Comparison of ENCODE assay signal across 23 cellular contexts in the genomic region with DNA sequence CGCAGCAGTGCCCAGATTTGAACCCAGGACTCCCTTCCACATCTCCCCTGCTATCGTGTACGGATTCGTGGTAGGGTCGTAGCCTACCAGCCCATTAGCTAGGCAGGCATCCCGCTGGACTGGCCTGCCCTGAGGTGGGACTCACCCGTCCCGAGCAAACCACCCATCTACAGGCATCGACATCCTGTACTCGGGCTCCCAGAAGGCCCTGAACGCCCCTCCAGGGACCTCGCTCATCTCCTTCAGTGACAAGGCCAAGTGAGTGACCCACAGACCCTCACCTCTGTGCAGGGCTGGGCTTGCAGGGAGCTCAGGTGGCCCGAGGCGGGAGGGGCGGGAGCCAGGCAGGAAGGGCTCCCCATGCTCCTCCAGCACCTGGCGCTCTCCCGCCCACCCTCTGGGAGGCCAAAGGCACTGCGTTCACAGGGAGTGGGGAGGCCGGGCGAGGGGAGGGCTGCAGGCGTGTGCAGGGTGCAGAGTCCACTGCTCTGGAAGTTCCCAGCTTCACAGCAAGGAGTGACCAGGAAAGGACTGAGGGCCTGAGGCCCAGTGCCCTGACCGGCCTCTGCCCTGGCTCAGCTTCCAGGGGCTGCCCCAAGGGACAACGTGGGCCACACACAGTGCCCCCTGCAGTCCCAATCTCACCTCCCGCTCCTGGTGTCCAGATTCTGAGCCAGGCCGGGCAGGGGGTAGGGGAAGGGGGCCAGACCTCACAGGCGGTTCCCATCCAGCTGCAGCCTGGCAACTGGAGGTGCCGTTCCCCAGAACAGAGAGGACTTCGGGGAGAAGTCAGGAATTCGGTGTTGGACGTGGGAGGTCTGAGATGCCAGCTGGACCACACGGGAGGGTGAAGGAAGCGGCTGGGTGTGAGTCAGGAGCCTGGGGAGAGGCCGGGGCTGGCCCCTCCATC. TPM values are rescaled to one million over a fixed set of nuclear protein-coding genes. Genes with fewer than 3 reads are reported as not detected.
DNase-seq lines count a peak whose midpoint lies in the region; ATAC-seq and TF ChIP-seq lines count a peak whose summit lies in the region.
"Had no signal": no experiment of that assay in that cellular context is flagged by ENCODE, and none has a peak within 500 bp of the region (broad histone marks: within the 10 kb centered on the region; RNA-seq: fewer than 3 reads in every experiment).

No MANE protein-coding gene starts in this region.

- no peaks in the 10 kb centered on the region for H3K9me3 ChIP-seq in left lung
- no peaks in the 10 kb centered on the region for H3K9me3 ChIP-seq in testis
- H3K9me3 ChIP-seq: HAP-1, uterus had no signal

- no peaks in the 10 kb centered on the region for H3K9me3 Mint-ChIP-seq in activated naive CD4-positive, alpha-beta T cell treated with anti-CD3 and anti-CD28 coated beads for 36 hours
- H3K9me3 Mint-ChIP-seq: naive thymus-derived CD4-positive, alpha-beta T cell; stimulated activated memory B cell treated with anti-CD40 and anti-IgM and Interleukin-4, amounts not matched to agents 10 μg/mL and 1 μg/mL and 100 μg/mL, for 72 hours had no signal

- no peak for TF ChIP-seq CTCF in left lung (IDR thresholded peaks at IDR 0.05)
- no peak for TF ChIP-seq CTCF in testis (IDR thresholded peaks at IDR 0.05)
- TF ChIP-seq CTCF in RWPE1 (conservative IDR thresholded peaks at IDR 0.05; ENCODE audit: low read depth), result no peak

- ATAC-seq in left lung, result no peak
- ATAC-seq: naive thymus-derived CD4-positive, alpha-beta T cell; stimulated activated memory B cell treated with anti-CD40 and anti-IgM and Interleukin-4, amounts not matched to agents 10 μg/mL and 1 μg/mL and 100 μg/mL, for 72 hours had no signal

- no peak for TF ChIP-seq POLR2A in testis (IDR thresholded peaks at IDR 0.05)

- H3K27ac ChIP-seq in left lung (no peak overlapping the region), testis (no peak overlapping the region), RWPE1 (no peak overlapping the region)
- H3K27ac ChIP-seq: uterus had no signal

- H3K4me3 Mint-ChIP-seq in activated naive CD4-positive, alpha-beta T cell treated with anti-CD3 and anti-CD28 coated beads for 36 hours, result no peak overlapping the region
- H3K4me3 Mint-ChIP-seq: naive thymus-derived CD4-positive, alpha-beta T cell; stimulated activated memory B cell treated with anti-CD40 and anti-IgM and Interleukin-4, amounts not matched to agents 10 μg/mL and 1 μg/mL and 100 μg/mL, for 72 hours had no signal

- no peak overlapping the region for H3K27ac Mint-ChIP-seq in activated naive CD4-positive, alpha-beta T cell treated with anti-CD3 and anti-CD28 coated beads for 36 hours
- H3K27ac Mint-ChIP-seq: naive thymus-derived CD4-positive, alpha-beta T cell; stimulated activated memory B cell treated with anti-CD40 and anti-IgM and Interleukin-4, amounts not matched to agents 10 μg/mL and 1 μg/mL and 100 μg/mL, for 72 hours had no signal

- peak; percentile 19 for DNase-seq in NCI-H748 (lab: John Stamatoyannopoulos, UW; ENCODE audit: unreplicated experiment)
- no peak for DNase-seq in NCI-H748 treated with DMSO at 0.1 percent for 48 hours (lab: John Stamatoyannopoulos, UW)
- DNase-seq in RPMI7951 (ENCODE audit: low read depth), result peak; percentile 67
- DNase-seq in left lung, result peak; percentile 28 to 69
- peak; percentile 23 for DNase-seq in testis
- no peak for DNase-seq in RWPE1 (ENCODE audit: low spot score)
- DNase-seq in activated naive CD4-positive, alpha-beta T cell treated with anti-CD3 and anti-CD28 coated beads for 36 hours, result no peak
- DNase-seq in SW480 (ENCODE audit: low spot score), result no peak
- DNase-seq: activated CD4-positive, alpha-beta T cell treated with anti-CD3 and anti-CD28 coated beads for 48 hours; activated T-cell treated with anti-CD3 and anti-CD28 coated beads, Interleukin-2, amount 50 U/mL, for 48 hours; cortex of kidney; Karpas-422; kidney glomerular epithelial cell; naive thymus-derived CD4-positive, alpha-beta T cell; NCI-H187 treated with DMSO at 0.1 percent for 48 hours; NCI-H774; retina had no signal

- intact Hi-C loops in left lung (cut with DNase I), result no loop called here
- intact Hi-C loops in testis (cut with DNase I; ENCODE audit: low total_unique reads), result no loop called here
- intact Hi-C loops in activated naive CD4-positive, alpha-beta T cell treated with anti-CD3 and anti-CD28 coated beads for 36 hours (cut with micrococcal nuclease), result no loop called here

- 66 to 69% methylated on average over 16 to 29 of the region's 33 CpGs for WGBS in testis, 2 donors

- POLR2A ChIA-PET in RWPE1 (lab: Yijun Ruan, JAX; ENCODE audit: low non-redundant PET), result no interaction called here

- H3K4me3 ChIP-seq in left lung, result no peak overlapping the region
- no peak overlapping the region for H3K4me3 ChIP-seq in testis
- H3K4me3 ChIP-seq: HAP-1, uterus had no signal

- H3K4me1 ChIP-seq in left lung, result no peaks in the 10 kb centered on the region
- H3K4me1 ChIP-seq in testis, result peaks cover 10% of the 10 kb centered on the region
- H3K4me1 ChIP-seq: HAP-1, uterus had no signal

- no peaks in the 10 kb centered on the region for H3K36me3 Mint-ChIP-seq in activated naive CD4-positive, alpha-beta T cell treated with anti-CD3 and anti-CD28 coated beads for 36 hours (ENCODE audit: low read depth)
- H3K36me3 Mint-ChIP-seq: naive thymus-derived CD4-positive, alpha-beta T cell; stimulated activated memory B cell treated with anti-CD40 and anti-IgM and Interleukin-4, amounts not matched to agents 10 μg/mL and 1 μg/mL and 100 μg/mL, for 72 hours had no signal

- no peaks in the 10 kb centered on the region for H3K4me1 Mint-ChIP-seq in activated naive CD4-positive, alpha-beta T cell treated with anti-CD3 and anti-CD28 coated beads for 36 hours (ENCODE audit: low read depth)
- H3K4me1 Mint-ChIP-seq: naive thymus-derived CD4-positive, alpha-beta T cell; stimulated activated memory B cell treated with anti-CD40 and anti-IgM and Interleukin-4, amounts not matched to agents 10 μg/mL and 1 μg/mL and 100 μg/mL, for 72 hours had no signal

- CTCF ChIA-PET in RWPE1 (lab: Yijun Ruan, JAX), result interaction anchor here (0.6 to 1.1 kb wide), 2 partner anchors 33 to 88 kb away, joined by 3 read pairs; no protein-coding TSS in a partner anchor
- CTCF ChIA-PET in activated naive CD4-positive, alpha-beta T cell treated with anti-CD3 and anti-CD28 coated beads for 36 hours (lab: Charles Lee), result interaction anchor here (0.6 kb wide), 1 partner anchor 634 kb away, joined by 3 read pairs; no protein-coding TSS in a partner anchor

- no peaks in the 10 kb centered on the region for H3K27me3 Mint-ChIP-seq in activated naive CD4-positive, alpha-beta T cell treated with anti-CD3 and anti-CD28 coated beads for 36 hours (ENCODE audit: low read depth)
- H3K27me3 Mint-ChIP-seq: naive thymus-derived CD4-positive, alpha-beta T cell had no signal

- no peaks in the 10 kb centered on the region for H3K36me3 ChIP-seq in left lung
- H3K36me3 ChIP-seq in testis (ENCODE audit: low read depth, missing control alignments), result no peaks in the 10 kb centered on the region
- H3K36me3 ChIP-seq: HAP-1, uterus had no signal

- H3K27me3 ChIP-seq in left lung (no peaks in the 10 kb centered on the region), testis (no peaks in the 10 kb centered on the region)
- H3K27me3 ChIP-seq: uterus had no signal

RNA-seq across cellular contexts. Expression of gene AGXT, which starts 5.4 kb away (rescaled TPM):
- total RNA-seq in RPMI7951 (2014; rRNA removed; shearing (Covaris generic)), result 0.10 and 0.24 TPM in 2 replicates
- total RNA-seq in left lung, result not detected
- under 1 TPM in 1 of 2 donors, not detected in 1; 0.24 TPM for total RNA-seq in testis
- 0.51 TPM for polyA plus RNA-seq in testis (ENCODE audit: insufficient read depth, low read depth, low replicate concordance)
- total RNA-seq in activated naive CD4-positive, alpha-beta T cell treated with anti-CD3 and anti-CD28 coated beads for 36 hours, result not detected
- total RNA-seq: A673; naive thymus-derived CD4-positive, alpha-beta T cell; T-helper 2 cell treated with Interferon-gamma antibody and Interleukin-4, amounts not matched to agents 100 ng/mL and 5 ng/mL, for 36 hours; uterus had no signal
- polyA plus RNA-seq: esophagus; naive thymus-derived CD4-positive, alpha-beta T cell had no signal

RNA-seq across cellular contexts. Expression of gene MAB21L4, which starts 21.9 kb away (rescaled TPM):
- total RNA-seq in RPMI7951 (2014; rRNA removed; shearing (Covaris generic)), result not detected in 2 replicates
- total RNA-seq in left lung (10 to 100 TPM; 20.6 to 35.7 TPM), testis (not detected)
- 1.1 TPM for polyA plus RNA-seq in testis (ENCODE audit: insufficient read depth, low read depth, low replicate concordance)
- not detected for total RNA-seq in activated naive CD4-positive, alpha-beta T cell treated with anti-CD3 and anti-CD28 coated beads for 36 hours
- total RNA-seq: A673; naive thymus-derived CD4-positive, alpha-beta T cell; T-helper 2 cell treated with Interferon-gamma antibody and Interleukin-4, amounts not matched to agents 100 ng/mL and 5 ng/mL, for 36 hours had no signal
- polyA plus RNA-seq: naive thymus-derived CD4-positive, alpha-beta T cell had no signal

RNA-seq across cellular contexts. Expression of gene CROCC2, which starts 32.1 kb away (rescaled TPM):
- total RNA-seq in RPMI7951 (2014; rRNA removed; shearing (Covaris generic)), result 0.12 TPM in 1 of 2 replicates, not detected in the other
- total RNA-seq in left lung (1 to 10 TPM in 1 of 2 donors, under 1 TPM in 1; 0.32 to 2.3 TPM), testis (under 1 TPM; 0.43 to 0.55 TPM)
- 0.51 TPM for polyA plus RNA-seq in testis (ENCODE audit: insufficient read depth, low read depth, low replicate concordance)
- total RNA-seq in activated naive CD4-positive, alpha-beta T cell treated with anti-CD3 and anti-CD28 coated beads for 36 hours, result not detected
- total RNA-seq: A673; T-helper 2 cell treated with Interferon-gamma antibody and Interleukin-4, amounts not matched to agents 100 ng/mL and 5 ng/mL, for 36 hours had no signal
- polyA plus RNA-seq: naive thymus-derived CD4-positive, alpha-beta T cell had no signal

RNA-seq across cellular contexts. Expression of gene KIF1A, which starts 54.0 kb away (rescaled TPM):
- total RNA-seq in RPMI7951 (2014; rRNA removed; shearing (Covaris generic)), result 0.36 TPM in 1 of 2 replicates, not detected in the other
- under 1 TPM; 0.42 to 0.87 TPM for total RNA-seq in left lung
- 10 to 100 TPM; 37.0 to 42.1 TPM for total RNA-seq in testis
- 33.5 TPM for polyA plus RNA-seq in testis (ENCODE audit: insufficient read depth, low read depth, low replicate concordance)
- total RNA-seq in activated naive CD4-positive, alpha-beta T cell treated with anti-CD3 and anti-CD28 coated beads for 36 hours, result 1 to 10 TPM; 8.4 TPM
- polyA plus RNA-seq: naive thymus-derived CD4-positive, alpha-beta T cell had no signal

Comparison
In these comparisons a context has a peak if more than half of its experiments do, and no peak if none do; other contexts are left out.
1. DNase-seq: peak in NCI-H748 (single experiment), RPMI7951 (single experiment), left lung (2 of 2) and testis (single experiment); none in NCI-H748 treated with DMSO at 0.1 percent for 48 hours (single experiment), RWPE1 (single experiment), activated naive CD4-positive, alpha-beta T cell treated with anti-CD3 and anti-CD28 coated beads for 36 hours (single experiment) and SW480 (single experiment).
2. RNA of gene MAB21L4, which starts 21.9 kb away (total RNA-seq): 20.6 to 35.7 TPM in left lung; not detected in RPMI7951, not detected in testis and not detected in activated naive CD4-positive, alpha-beta T cell treated with anti-CD3 and anti-CD28 coated beads for 36 hours; every median in the first group is over 10 times any median in the second.